ENCODE assay signal across 17 cellular contexts in genomic region chr11:83972536-83972935, GRCh38.
A peak's percentile ranks its signal among the peaks of the same experiment; 100 is the strongest.
DNase-seq lines count a peak whose midpoint lies in the region; ATAC-seq and TF ChIP-seq lines count a peak whose summit lies in the region.
"Had no signal": no experiment of that assay in that cellular context is flagged by ENCODE, and none has a peak within 500 bp of the region (broad histone marks: within the 10 kb centered on the region; RNA-seq: fewer than 3 reads in every experiment).

No MANE protein-coding gene starts in this region.

- H3K27me3 ChIP-seq in dorsolateral prefrontal cortex = no peaks in the 10 kb centered on the region
- no peaks in the 10 kb centered on the region for H3K27me3 ChIP-seq in neural progenitor cell
- H3K27me3 ChIP-seq in Peyer's patch = no peaks in the 10 kb centered on the region
- H3K27me3 ChIP-seq: BLaER1 had no signal

- no peak for TF ChIP-seq POLR2A in Peyer's patch (IDR thresholded peaks at IDR 0.05)

- TF ChIP-seq CTCF in dorsolateral prefrontal cortex (IDR thresholded peaks at IDR 0.05 in 54 of 56, conservative IDR thresholded peaks at IDR 0.05 in 2 of 56; ENCODE audit: low read depth in 1 of 56, partially characterized antibody in 56 of 56) (no peak), neural progenitor cell (IDR thresholded peaks at IDR 0.05) (no peak), Peyer's patch (IDR thresholded peaks at IDR 0.05) (no peak)

- no peaks in the 10 kb centered on the region for H4K20me1 ChIP-seq in neural progenitor cell (ENCODE audit: low read depth)
- H4K20me1 ChIP-seq: BLaER1 had no signal

- intact Hi-C loops in dorsolateral prefrontal cortex (cut with DNase I) = loop anchor here in 1 of 2 donors (10.0 kb wide), 1 partner anchor 112 kb away; no protein-coding TSS in a partner anchor

- ATAC-seq in GM21526 (IDR thresholded peaks at IDR 0.05; ENCODE audit: low FRiP score, unreplicated experiment) = no peak

- H3K27ac ChIP-seq in angular gyrus (ENCODE audit: low read depth, low read length) = peak overlapping the region; percentile 22
- peak overlapping the region in 58 of 59 donors; percentile 7 to 91 (median 81) for H3K27ac ChIP-seq in dorsolateral prefrontal cortex
- H3K27ac ChIP-seq in neural progenitor cell = no peak overlapping the region
- no peak overlapping the region for H3K27ac ChIP-seq in Peyer's patch
- H3K27ac ChIP-seq: BLaER1, HL-60 had no signal

- no peak overlapping the region for H3K4me3 Mint-ChIP-seq in neural progenitor cell
- H3K4me3 Mint-ChIP-seq: CD14-positive monocyte; CD4-positive, alpha-beta memory T cell had no signal

- no peak overlapping the region for H3K4me2 ChIP-seq in neural progenitor cell
- H3K4me2 ChIP-seq: BLaER1 had no signal

- no peaks in the 10 kb centered on the region for H3K9me3 Mint-ChIP-seq in neural progenitor cell

- H3K9ac ChIP-seq in neural progenitor cell = no peak overlapping the region
- H3K9ac ChIP-seq: BLaER1 had no signal

- peak overlapping the region; percentile 57 for H3K27ac Mint-ChIP-seq in neural progenitor cell
- H3K27ac Mint-ChIP-seq: CD14-positive monocyte; CD4-positive, alpha-beta memory T cell had no signal

- H2AFZ ChIP-seq in neural progenitor cell (replicated peaks) = no peak overlapping the region

- H3K9me3 ChIP-seq in neural progenitor cell (ENCODE audit: low read depth) (no peaks in the 10 kb centered on the region), Peyer's patch (no peaks in the 10 kb centered on the region)
- H3K9me3 ChIP-seq: BLaER1, HAP-1 had no signal

- H3K36me3 Mint-ChIP-seq in neural progenitor cell = no peaks in the 10 kb centered on the region
- H3K36me3 Mint-ChIP-seq: CD14-positive monocyte; CD4-positive, alpha-beta memory T cell had no signal

- no peak for DNase-seq in dorsolateral prefrontal cortex
- DNase-seq in neural progenitor cell (ENCODE audit: low spot score) = no peak
- peak; percentile 63 for DNase-seq in superior temporal gyrus (ENCODE audit: extremely low spot score)
- DNase-seq in amniotic stem cell (lab: John Stamatoyannopoulos, UW) = no peak
- no peak for DNase-seq in Peyer's patch
- no peak for DNase-seq in occipital lobe (lab: John Stamatoyannopoulos, UW)
- DNase-seq: 8988T; CD4-positive, alpha-beta memory T cell; DMS153; DMS79; GDM1 had no signal

- peak overlapping the region in 12 of 59 donors; percentile 0 to 29 (median 6) for H3K4me3 ChIP-seq in dorsolateral prefrontal cortex
- H3K4me3 ChIP-seq in neural progenitor cell = no peak overlapping the region
- H3K4me3 ChIP-seq in Peyer's patch = no peak overlapping the region
- H3K4me3 ChIP-seq: BLaER1, HAP-1 had no signal

- no peaks in the 10 kb centered on the region for H3K27me3 Mint-ChIP-seq in neural progenitor cell (ENCODE audit: insufficient read depth, low read depth)
- H3K27me3 Mint-ChIP-seq: CD4-positive, alpha-beta memory T cell had no signal

- H3K4me1 ChIP-seq in neural progenitor cell (peaks cover 9% of the 10 kb centered on the region), Peyer's patch (no peaks in the 10 kb centered on the region)
- H3K4me1 ChIP-seq: BLaER1, HAP-1 had no signal

- no peaks in the 10 kb centered on the region for H3K79me2 ChIP-seq in neural progenitor cell (ENCODE audit: low read depth)

- no peaks in the 10 kb centered on the region for H3F3A ChIP-seq in neural progenitor cell (ENCODE audit: low read depth)

- peaks cover 46% of the 10 kb centered on the region for H3K4me1 Mint-ChIP-seq in neural progenitor cell
- H3K4me1 Mint-ChIP-seq: CD14-positive monocyte; CD4-positive, alpha-beta memory T cell had no signal

- no peaks in the 10 kb centered on the region for H3K36me3 ChIP-seq in neural progenitor cell
- H3K36me3 ChIP-seq in Peyer's patch = no peaks in the 10 kb centered on the region
- H3K36me3 ChIP-seq: BLaER1, HAP-1 had no signal

Comparison
In these comparisons a context has a peak if more than half of its experiments do, and no peak if none do; other contexts are left out.
1. H3K27ac ChIP-seq: peak in angular gyrus (single experiment) and dorsolateral prefrontal cortex (58 of 59); none in neural progenitor cell (single experiment) and Peyer's patch (0 of 4).